Comparison of ENCODE assay signal across 18 cellular contexts in the genomic region with DNA sequence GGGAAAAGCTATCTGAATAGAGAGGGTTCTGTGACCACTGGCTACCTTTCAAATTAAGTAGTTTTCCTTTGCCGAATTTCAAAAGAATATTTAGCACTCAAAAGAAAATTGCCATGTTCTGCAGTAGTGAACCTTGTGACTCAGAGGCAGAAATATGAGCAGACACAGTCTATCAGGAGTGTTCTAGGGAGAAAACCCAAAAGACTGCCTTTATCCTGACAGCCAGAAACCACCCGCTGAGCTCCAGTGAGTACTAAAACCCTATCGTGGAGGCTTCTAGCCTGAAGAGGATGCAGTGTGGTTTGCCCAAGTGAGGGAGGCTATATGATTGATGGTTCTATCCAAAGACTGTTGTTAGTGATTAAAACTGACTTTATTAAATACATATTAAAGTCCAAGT. TPM values are rescaled to one million over a fixed set of nuclear protein-coding genes. Genes with fewer than 3 reads are reported as not detected.
"Had no signal": no experiment of that assay in that cellular context is flagged by ENCODE, and none has a peak within 500 bp of the region (broad histone marks: within the 10 kb centered on the region; RNA-seq: fewer than 3 reads in every experiment).

No MANE protein-coding gene starts in this region.

- ATAC-seq: naive thymus-derived CD8-positive, alpha-beta T cell; stimulated activated naive B cell treated with anti-CD40 and anti-IgM and Interleukin-4, amounts not matched to agents 10 μg/mL and 1 μg/mL and 100 μg/mL, for 72 hours had no signal

- H3K27me3 Mint-ChIP-seq: activated CD4-positive, alpha-beta memory T cell treated with anti-CD3 and anti-CD28 coated beads for 36 hours; activated naive CD8-positive, alpha-beta T cell; dendritic cell treated with granulocyte-macrophage colony-stimulating factor and Interleukin-4, amounts not matched to agents 40 ng/mL and 50 ng/mL, for 4 days; naive thymus-derived CD8-positive, alpha-beta T cell; stimulated activated naive B cell treated with anti-CD40 and anti-IgM and Interleukin-4, amounts not matched to agents 10 μg/mL and 1 μg/mL and 100 μg/mL, for 72 hours had no signal

- H3K4me1 Mint-ChIP-seq: naive thymus-derived CD8-positive, alpha-beta T cell; stimulated activated naive B cell treated with anti-CD40 and anti-IgM and Interleukin-4, amounts not matched to agents 10 μg/mL and 1 μg/mL and 100 μg/mL, for 72 hours had no signal

- H3K4me3 ChIP-seq: esophagus muscularis mucosa, heart right ventricle, ovary, spleen, thyroid gland had no signal

- H3K9me3 Mint-ChIP-seq: T-helper 1 cell treated with Interleukin-12 subunit alpha and Interleukin-12 subunit beta and Interleukin-4 antibody, amounts not matched to agents 30 μg/mL and 1 μg/mL, for 36 hours had no signal

- H3K27me3 ChIP-seq: esophagus muscularis mucosa, heart right ventricle, ovary, spleen, thyroid gland had no signal

- H3K27ac ChIP-seq: esophagus muscularis mucosa, ovary, spleen, thyroid gland had no signal

- H3K36me3 ChIP-seq: ovary, spleen, thyroid gland had no signal

- H3K4me1 ChIP-seq: esophagus muscularis mucosa, spleen, thyroid gland had no signal

- H3K36me3 Mint-ChIP-seq: activated CD4-positive, alpha-beta memory T cell treated with anti-CD3 and anti-CD28 coated beads for 36 hours; activated naive CD8-positive, alpha-beta T cell; naive thymus-derived CD8-positive, alpha-beta T cell; stimulated activated naive B cell treated with anti-CD40 and anti-IgM and Interleukin-4, amounts not matched to agents 10 μg/mL and 1 μg/mL and 100 μg/mL, for 72 hours had no signal

- H3K4me3 Mint-ChIP-seq: activated CD4-positive, alpha-beta memory T cell treated with anti-CD3 and anti-CD28 coated beads for 36 hours; activated naive CD8-positive, alpha-beta T cell; dendritic cell treated with granulocyte-macrophage colony-stimulating factor and Interleukin-4, amounts not matched to agents 40 ng/mL and 50 ng/mL, for 4 days; naive thymus-derived CD8-positive, alpha-beta T cell; stimulated activated naive B cell treated with anti-CD40 and anti-IgM and Interleukin-4, amounts not matched to agents 10 μg/mL and 1 μg/mL and 100 μg/mL, for 72 hours; T-helper 1 cell treated with Interleukin-12 subunit alpha and Interleukin-12 subunit beta and Interleukin-4 antibody, amounts not matched to agents 30 μg/mL and 1 μg/mL, for 36 hours had no signal

- DNase-seq: activated CD4-positive, alpha-beta memory T cell treated with anti-CD3 and anti-CD28 coated beads for 36 hours; activated CD4-positive, alpha-beta T cell treated with anti-CD3 and anti-CD28 coated beads for 4 hours; amygdala; effector memory CD4-positive, alpha-beta T cell; heart right ventricle; mesendoderm; naive thymus-derived CD8-positive, alpha-beta T cell; ovary; spleen; stimulated activated naive B cell treated with anti-CD40 and anti-IgM and Interleukin-4, amounts not matched to agents 10 μg/mL and 1 μg/mL and 100 μg/mL, for 72 hours; thyroid gland had no signal

- H3K9me3 ChIP-seq: esophagus muscularis mucosa, heart right ventricle, ovary, spleen, thyroid gland had no signal

- H3K27ac Mint-ChIP-seq: activated CD4-positive, alpha-beta memory T cell treated with anti-CD3 and anti-CD28 coated beads for 36 hours; activated naive CD8-positive, alpha-beta T cell; dendritic cell treated with granulocyte-macrophage colony-stimulating factor and Interleukin-4, amounts not matched to agents 40 ng/mL and 50 ng/mL, for 4 days; naive thymus-derived CD8-positive, alpha-beta T cell; stimulated activated naive B cell treated with anti-CD40 and anti-IgM and Interleukin-4, amounts not matched to agents 10 μg/mL and 1 μg/mL and 100 μg/mL, for 72 hours; T-helper 1 cell treated with Interleukin-12 subunit alpha and Interleukin-12 subunit beta and Interleukin-4 antibody, amounts not matched to agents 30 μg/mL and 1 μg/mL, for 36 hours had no signal

RNA-seq across cellular contexts. Expression of a gene that starts 21.9 kb away (rescaled TPM):
- total RNA-seq: activated CD4-positive, alpha-beta memory T cell treated with anti-CD3 and anti-CD28 coated beads for 36 hours; endothelial cell of umbilical vein; naive thymus-derived CD8-positive, alpha-beta T cell; pulmonary artery endothelial cell; subcutaneous adipose tissue; thyroid gland had no signal
